Comparison of ENCODE assay signal across 1 cellular context in the genomic region with DNA sequence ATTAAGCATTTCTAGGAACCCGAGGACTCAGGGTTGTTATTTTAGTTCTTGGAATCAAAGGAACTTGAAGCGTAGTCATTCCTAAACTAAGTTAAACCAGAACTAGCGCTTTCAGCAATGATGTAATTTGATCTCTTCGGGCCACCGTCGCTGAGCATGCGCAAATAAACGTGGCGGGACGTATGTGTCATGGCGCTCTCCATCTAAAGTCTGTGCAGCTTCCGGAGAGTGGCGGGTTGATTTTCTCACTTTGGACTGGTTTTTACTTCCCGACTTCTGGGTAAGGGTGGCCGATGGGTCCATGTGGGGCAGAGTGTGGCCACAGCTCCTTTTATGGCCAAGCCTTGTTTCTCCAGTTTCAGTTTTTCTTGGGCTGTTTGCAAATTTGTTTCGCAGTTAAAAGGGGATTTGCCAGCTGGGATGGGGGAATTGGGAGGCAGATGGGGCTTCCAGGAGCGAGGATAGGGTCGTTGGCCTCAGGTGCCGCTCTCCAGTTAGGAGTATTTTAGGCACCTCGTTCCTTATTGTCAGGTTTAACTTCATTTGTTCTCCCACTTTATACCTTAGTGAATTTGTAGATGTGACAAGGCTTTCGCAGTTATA.
TF ChIP-seq lines count a peak whose summit lies in the region.

CDKAL1 (plus strand) TSS at position 163 of the 603 bp plus-strand sequence. CDS start 11,894 bp downstream, outside the sequence.

TF ChIP-seq in HepG2, 621 proteins besides CTCF, POLR2A, EP300 and RAD21 (continued from another document and continues in another):
- TF ChIP-seq, protein P1, sequence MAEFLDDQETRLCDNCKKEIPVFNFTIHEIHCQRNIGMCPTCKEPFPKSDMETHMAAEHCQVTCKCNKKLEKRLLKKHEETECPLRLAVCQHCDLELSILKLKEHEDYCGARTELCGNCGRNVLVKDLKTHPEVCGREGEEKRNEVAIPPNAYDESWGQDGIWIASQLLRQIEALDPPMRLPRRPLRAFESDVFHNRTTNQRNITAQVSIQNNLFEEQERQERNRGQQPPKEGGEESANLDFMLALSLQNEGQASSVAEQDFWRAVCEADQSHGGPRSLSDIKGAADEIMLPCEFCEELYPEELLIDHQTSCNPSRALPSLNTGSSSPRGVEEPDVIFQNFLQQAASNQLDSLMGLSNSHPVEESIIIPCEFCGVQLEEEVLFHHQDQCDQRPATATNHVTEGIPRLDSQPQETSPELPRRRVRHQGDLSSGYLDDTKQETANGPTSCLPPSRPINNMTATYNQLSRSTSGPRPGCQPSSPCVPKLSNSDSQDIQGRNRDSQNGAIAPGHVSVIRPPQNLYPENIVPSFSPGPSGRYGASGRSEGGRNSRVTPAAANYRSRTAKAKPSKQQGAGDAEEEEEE (CRISPR knock-in tag; IDR thresholded peaks at IDR 0.05; ENCODE audit: borderline replicate concordance), result no peak
- no peak for TF ChIP-seq SRSF1 (optimal IDR thresholded peaks at IDR 0.05; ENCODE audit: low read depth, low read length)
- no peak for TF ChIP-seq NPAS2 (CRISPR knock-in tag; IDR thresholded peaks at IDR 0.05; ENCODE audit: borderline replicate concordance)
- no peak for TF ChIP-seq ZNF136 (CRISPR knock-in tag; IDR thresholded peaks at IDR 0.05; ENCODE audit: low read depth)
- TF ChIP-seq EHMT2 (IDR thresholded peaks at IDR 0.05; ENCODE audit: borderline replicate concordance, low read depth, low read length), result peak; percentile 83; the same call in 1 of the 2 replicates
- no peak for TF ChIP-seq ZNF639 (CRISPR knock-in tag; conservative IDR thresholded peaks at IDR 0.05)
- TF ChIP-seq NFE2 (CRISPR knock-in tag; IDR thresholded peaks at IDR 0.05), result no peak
- TF ChIP-seq, protein P2, sequence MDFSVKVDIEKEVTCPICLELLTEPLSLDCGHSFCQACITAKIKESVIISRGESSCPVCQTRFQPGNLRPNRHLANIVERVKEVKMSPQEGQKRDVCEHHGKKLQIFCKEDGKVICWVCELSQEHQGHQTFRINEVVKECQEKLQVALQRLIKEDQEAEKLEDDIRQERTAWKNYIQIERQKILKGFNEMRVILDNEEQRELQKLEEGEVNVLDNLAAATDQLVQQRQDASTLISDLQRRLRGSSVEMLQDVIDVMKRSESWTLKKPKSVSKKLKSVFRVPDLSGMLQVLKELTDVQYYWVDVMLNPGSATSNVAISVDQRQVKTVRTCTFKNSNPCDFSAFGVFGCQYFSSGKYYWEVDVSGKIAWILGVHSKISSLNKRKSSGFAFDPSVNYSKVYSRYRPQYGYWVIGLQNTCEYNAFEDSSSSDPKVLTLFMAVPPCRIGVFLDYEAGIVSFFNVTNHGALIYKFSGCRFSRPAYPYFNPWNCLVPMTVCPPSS (IDR thresholded peaks at IDR 0.05), result no peak
- TF ChIP-seq, protein P3, sequence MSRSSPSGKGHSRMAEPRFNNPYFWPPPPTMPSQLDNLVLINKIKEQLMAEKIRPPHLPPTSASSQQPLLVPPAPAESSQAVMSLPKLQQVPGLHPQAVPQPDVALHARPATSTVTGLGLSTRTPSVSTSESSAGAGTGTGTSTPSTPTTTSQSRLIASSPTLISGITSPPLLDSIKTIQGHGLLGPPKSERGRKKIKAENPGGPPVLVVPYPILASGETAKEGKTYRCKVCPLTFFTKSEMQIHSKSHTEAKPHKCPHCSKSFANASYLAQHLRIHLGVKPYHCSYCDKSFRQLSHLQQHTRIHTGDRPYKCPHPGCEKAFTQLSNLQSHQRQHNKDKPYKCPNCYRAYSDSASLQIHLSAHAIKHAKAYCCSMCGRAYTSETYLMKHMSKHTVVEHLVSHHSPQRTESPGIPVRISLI (CRISPR knock-in tag; IDR thresholded peaks at IDR 0.05; ENCODE audit: borderline replicate concordance), result no peak; the same call in 1 of the 2 replicates
- TF ChIP-seq ZNF460 (CRISPR knock-in tag; IDR thresholded peaks at IDR 0.05; ENCODE audit: borderline replicate concordance), result no peak
- TF ChIP-seq, protein P4, sequence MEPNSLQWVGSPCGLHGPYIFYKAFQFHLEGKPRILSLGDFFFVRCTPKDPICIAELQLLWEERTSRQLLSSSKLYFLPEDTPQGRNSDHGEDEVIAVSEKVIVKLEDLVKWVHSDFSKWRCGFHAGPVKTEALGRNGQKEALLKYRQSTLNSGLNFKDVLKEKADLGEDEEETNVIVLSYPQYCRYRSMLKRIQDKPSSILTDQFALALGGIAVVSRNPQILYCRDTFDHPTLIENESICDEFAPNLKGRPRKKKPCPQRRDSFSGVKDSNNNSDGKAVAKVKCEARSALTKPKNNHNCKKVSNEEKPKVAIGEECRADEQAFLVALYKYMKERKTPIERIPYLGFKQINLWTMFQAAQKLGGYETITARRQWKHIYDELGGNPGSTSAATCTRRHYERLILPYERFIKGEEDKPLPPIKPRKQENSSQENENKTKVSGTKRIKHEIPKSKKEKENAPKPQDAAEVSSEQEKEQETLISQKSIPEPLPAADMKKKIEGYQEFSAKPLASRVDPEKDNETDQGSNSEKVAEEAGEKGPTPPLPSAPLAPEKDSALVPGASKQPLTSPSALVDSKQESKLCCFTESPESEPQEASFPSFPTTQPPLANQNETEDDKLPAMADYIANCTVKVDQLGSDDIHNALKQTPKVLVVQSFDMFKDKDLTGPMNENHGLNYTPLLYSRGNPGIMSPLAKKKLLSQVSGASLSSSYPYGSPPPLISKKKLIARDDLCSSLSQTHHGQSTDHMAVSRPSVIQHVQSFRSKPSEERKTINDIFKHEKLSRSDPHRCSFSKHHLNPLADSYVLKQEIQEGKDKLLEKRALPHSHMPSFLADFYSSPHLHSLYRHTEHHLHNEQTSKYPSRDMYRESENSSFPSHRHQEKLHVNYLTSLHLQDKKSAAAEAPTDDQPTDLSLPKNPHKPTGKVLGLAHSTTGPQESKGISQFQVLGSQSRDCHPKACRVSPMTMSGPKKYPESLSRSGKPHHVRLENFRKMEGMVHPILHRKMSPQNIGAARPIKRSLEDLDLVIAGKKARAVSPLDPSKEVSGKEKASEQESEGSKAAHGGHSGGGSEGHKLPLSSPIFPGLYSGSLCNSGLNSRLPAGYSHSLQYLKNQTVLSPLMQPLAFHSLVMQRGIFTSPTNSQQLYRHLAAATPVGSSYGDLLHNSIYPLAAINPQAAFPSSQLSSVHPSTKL (CRISPR knock-in tag; IDR thresholded peaks at IDR 0.05), result peak; percentile 62
- no peak for TF ChIP-seq CENPT (CRISPR knock-in tag; IDR thresholded peaks at IDR 0.05; ENCODE audit: low read depth)
- no peak for TF ChIP-seq ZBTB8A (CRISPR knock-in tag; IDR thresholded peaks at IDR 0.05; ENCODE audit: borderline replicate concordance, low read depth)
- 0 out of 2 replicates have a peak, but pooled peaks have one; percentile 65 for TF ChIP-seq BCL3 (CRISPR knock-in tag; IDR thresholded peaks at IDR 0.05)
- TF ChIP-seq MZF1 (CRISPR knock-in tag; IDR thresholded peaks at IDR 0.05; ENCODE audit: borderline replicate concordance), result peak; percentile 78; the same call in 1 of the 2 replicates
- peak; percentile 70 for TF ChIP-seq GATAD2A (CRISPR knock-in tag; IDR thresholded peaks at IDR 0.05)
- peak; percentile 79 for TF ChIP-seq ZNF644 (CRISPR knock-in tag; IDR thresholded peaks at IDR 0.05; ENCODE audit: low read depth)
- peak; percentile 53; the same call in 1 of the 2 replicates for TF ChIP-seq ZNF44 (CRISPR knock-in tag; IDR thresholded peaks at IDR 0.05)
- peak; percentile 74 for TF ChIP-seq MYC (CRISPR knock-in tag; IDR thresholded peaks at IDR 0.05; ENCODE audit: borderline replicate concordance)
- TF ChIP-seq XRCC5 (optimal IDR thresholded peaks at IDR 0.05; ENCODE audit: low read length), result peak; percentile 18
- TF ChIP-seq MED8 (CRISPR knock-in tag; IDR thresholded peaks at IDR 0.05; ENCODE audit: insufficient replicate concordance), result no peak
- TF ChIP-seq ZNF510 (CRISPR knock-in tag; IDR thresholded peaks at IDR 0.05; ENCODE audit: low read depth), result no peak
- 0 out of 2 replicates have a peak, but pooled peaks have one; percentile 67 for TF ChIP-seq ZFP37 (CRISPR knock-in tag; IDR thresholded peaks at IDR 0.05; ENCODE audit: borderline replicate concordance)
- TF ChIP-seq FOXM1 (CRISPR knock-in tag; IDR thresholded peaks at IDR 0.05), result no peak
- no peak for TF ChIP-seq ZNF326 (CRISPR knock-in tag; IDR thresholded peaks at IDR 0.05; ENCODE audit: borderline replicate concordance)
- no peak for TF ChIP-seq PRMT3 (CRISPR knock-in tag; IDR thresholded peaks at IDR 0.05; ENCODE audit: borderline replicate concordance, low read depth)
- TF ChIP-seq, protein P5, sequence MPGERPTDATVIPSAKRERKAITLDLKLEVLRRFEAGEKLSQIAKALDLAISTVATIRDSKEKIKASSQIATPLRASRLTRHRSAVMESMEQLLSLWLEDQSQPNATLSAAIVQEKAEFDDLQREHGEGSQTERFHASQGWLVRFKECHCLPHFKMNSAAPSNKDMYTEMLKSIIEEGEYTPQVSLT (CRISPR knock-in tag; IDR thresholded peaks at IDR 0.05; ENCODE audit: borderline replicate concordance, low read depth), result no peak
- peak; percentile 84; the same call in 1 of the 2 replicates for TF ChIP-seq IRF2 (CRISPR knock-in tag; IDR thresholded peaks at IDR 0.05)
- no peak; the same call in 1 of the 2 replicates for TF ChIP-seq KLF11 (CRISPR knock-in tag; IDR thresholded peaks at IDR 0.05)
- TF ChIP-seq ZBTB40 (IDR thresholded peaks at IDR 0.05), result no peak
- peak; percentile 47; the same call in 1 of the 2 replicates for TF ChIP-seq ZBTB40 (CRISPR knock-in tag; IDR thresholded peaks at IDR 0.05)
- TF ChIP-seq SRY (CRISPR knock-in tag; IDR thresholded peaks at IDR 0.05), result peak; percentile 57; the same call in 1 of the 2 replicates
